Comparison of ENCODE assay signal across 11 cellular contexts in genomic region chr16:86575095-86575685, GRCh38. TPM values are rescaled to one million over a fixed set of nuclear protein-coding genes. Genes with fewer than 3 reads are reported as not detected.
A peak's percentile ranks its signal among the peaks of the same experiment; 100 is the strongest.
DNase-seq lines count a peak whose midpoint lies in the region; ATAC-seq, FAIRE-seq and TF ChIP-seq lines count a peak whose summit lies in the region.
"Had no signal": no experiment of that assay in that cellular context is flagged by ENCODE, and none has a peak within 500 bp of the region (broad histone marks: within the 10 kb centered on the region; RNA-seq: fewer than 3 reads in every experiment).

No MANE protein-coding gene starts in this region.

- no TSS peak for BruUV-seq in K562 (replicated peaks; lab: Mats Ljungman, UMichigan)

- H3K9me1 ChIP-seq in K562 (ENCODE audit: control insufficient read depth, insufficient read depth, low read length), result no peaks in the 10 kb centered on the region

- no peak overlapping the region for H3K27ac Mint-ChIP-seq in activated T-cell treated with anti-CD3 and anti-CD28 coated beads, Interleukin-2, amount 50 U/mL, for 72 hours
- H3K27ac Mint-ChIP-seq: dendritic cell treated with granulocyte-macrophage colony-stimulating factor and Interleukin-4, amounts not matched to agents 40 ng/mL and 50 ng/mL, for 4 days had no signal

- intact Hi-C loops in K562 (cut with micrococcal nuclease), result no loop called here

- DNase-seq in HFF-Myc (ENCODE audit: extremely low read depth, low read depth), result no peak
- no peak for DNase-seq in K562 (ENCODE audit: extremely low read depth in 1 of 4, low spot score in 3 of 4)
- no peak for DNase-seq in hepatocyte (ENCODE audit: low spot score)
- no peak for DNase-seq in HPDE6-E6E7 (ENCODE audit: extremely low spot score)
- no peak for DNase-seq in islet precursor cell
- no peak for DNase-seq in SK-N-DZ (ENCODE audit: low spot score)
- DNase-seq in activated T-cell treated with anti-CD3 and anti-CD28 coated beads, Interleukin-2, amount 50 U/mL, for 72 hours, result no peak
- DNase-seq: PC-9 had no signal

- H3K9me3 ChIP-seq in K562 (replicated peaks; ENCODE audit: control insufficient read depth, insufficient read depth, low read depth, low read length), result no peaks in the 10 kb centered on the region
- no peaks in the 10 kb centered on the region for H3K9me3 ChIP-seq in hepatocyte (ENCODE audit: low read depth)
- no peaks in the 10 kb centered on the region for H3K9me3 ChIP-seq in skeletal muscle satellite cell (replicated peaks; ENCODE audit: low read length)

- H3K27me3 ChIP-seq in K562 (ENCODE audit: control insufficient read depth in 2 of 2, insufficient read depth in 2 of 2, low read length in 2 of 2) (peaks cover 41 to 83% of the 10 kb centered on the region in 2 experiments), hepatocyte (peaks cover 95% of the 10 kb centered on the region), skeletal muscle satellite cell (ENCODE audit: control insufficient read depth, insufficient read depth, low read length) (no peaks in the 10 kb centered on the region)

- peaks cover 13% of the 10 kb centered on the region for H3K4me1 Mint-ChIP-seq in activated T-cell treated with anti-CD3 and anti-CD28 coated beads, Interleukin-2, amount 50 U/mL, for 72 hours (ENCODE audit: low read depth)

- no peak overlapping the region for H3K4me3 Mint-ChIP-seq in activated T-cell treated with anti-CD3 and anti-CD28 coated beads, Interleukin-2, amount 50 U/mL, for 72 hours

- no peaks in the 10 kb centered on the region for H3K9me2 ChIP-seq in hepatocyte (replicated peaks; ENCODE audit: insufficient read depth)

- H3K36me3 Mint-ChIP-seq in activated T-cell treated with anti-CD3 and anti-CD28 coated beads, Interleukin-2, amount 50 U/mL, for 72 hours (ENCODE audit: insufficient read depth in 2 of 2), result no peaks in the 10 kb centered on the region

- peak overlapping the region in 1 of 2 experiments; percentile 28; a peak in 1 of 4 replicates for H3K9ac ChIP-seq in K562 (ENCODE audit: insufficient read depth in 1 of 2, low read depth in 2 of 2, low read length in 2 of 2)
- H3K9ac ChIP-seq in skeletal muscle satellite cell (ENCODE audit: low read depth, low read length), result peak overlapping the region; percentile 98

- H3K4me1 ChIP-seq in K562 (replicated peaks in 1 of 2; ENCODE audit: control insufficient read depth in 2 of 2, insufficient read depth in 2 of 2, low read length in 2 of 2) (peaks cover 0 to 19% of the 10 kb centered on the region in 2 experiments; a peak in 3 of 5 replicates), hepatocyte (ENCODE audit: insufficient read depth) (peaks cover 22% of the 10 kb centered on the region), skeletal muscle satellite cell (ENCODE audit: control insufficient read depth, insufficient read depth, low read length) (peaks cover 84% of the 10 kb centered on the region)

- in situ Hi-C loops in K562 (cut with MboI), result no loop called here

- CTCF ChIA-PET in K562 (lab: Yijun Ruan, JAX; ENCODE audit: low intra/inter-chr PET ratio), result interaction anchor here (0.6 to 1.0 kb wide), 2 partner anchors 12 to 133 kb away, joined by 3 to 6 read pairs; no protein-coding TSS in a partner anchor

- H2AFZ ChIP-seq in K562 (ENCODE audit: low read depth, low read length) (0 out of 2 replicates have a peak overlapping the region, but pooled peaks have one; percentile 28), hepatocyte (no peak overlapping the region)
- H2AFZ ChIP-seq: PC-9 had no signal

- POLR2A ChIA-PET in K562 (lab: Yijun Ruan, JAX), result no interaction called here

- no peak for FAIRE-seq in K562 (lab: Jason Lieb, UNC)

- WGBS in K562 (ENCODE audit: insufficient coverage, low coverage, missing lambda C conversion rate), result 48% methylated on average over 17 of the region's 17 CpGs
- WGBS in hepatocyte (ENCODE audit: low lambda C conversion rate, missing lambda C conversion rate), result 53% methylated on average over 17 of the region's 17 CpGs

- no peak for TF ChIP-seq EP300 in K562 (IDR thresholded peaks at IDR 0.05; ENCODE audit: low read length)

- no peak for TF ChIP-seq CTCF in HFF-Myc (IDR thresholded peaks at IDR 0.05; ENCODE audit: low read depth, low read length, missing control alignments)
- no peak for TF ChIP-seq CTCF in K562 (IDR thresholded peaks at IDR 0.05 in 2 of 3, conservative IDR thresholded peaks at IDR 0.05 in 1 of 3; ENCODE audit: insufficient read depth in 2 of 3, low read depth in 1 of 3, low read length in 3 of 3)
- TF ChIP-seq CTCF in hepatocyte (IDR thresholded peaks at IDR 0.05; ENCODE audit: poor library complexity), result no peak

- no peak for ATAC-seq in K562
- no peak for ATAC-seq in activated T-cell treated with anti-CD3 and anti-CD28 coated beads, Interleukin-2, amount 50 U/mL, for 72 hours (replicated peaks in 1 of 2)

- H3K79me2 ChIP-seq in K562 (ENCODE audit: control insufficient read depth, insufficient read depth, low read length) (no peaks in the 10 kb centered on the region), hepatocyte (no peaks in the 10 kb centered on the region)

- TF ChIP-seq RAD21 in K562 (CRISPR knock-in tag; conservative IDR thresholded peaks at IDR 0.05 in 1 of 2, IDR thresholded peaks at IDR 0.05 in 1 of 2), result no peak

- H4K20me1 ChIP-seq in K562 (replicated peaks; ENCODE audit: control insufficient read depth, insufficient read depth, low read length), result peaks cover 4% of the 10 kb centered on the region
- H4K20me1 ChIP-seq in hepatocyte (ENCODE audit: insufficient read depth, poor library complexity, severe bottlenecking), result no peaks in the 10 kb centered on the region

- no peak for TF ChIP-seq POLR2A in K562 (conservative IDR thresholded peaks at IDR 0.05)

- peaks cover 79% of the 10 kb centered on the region for H3K27me3 Mint-ChIP-seq in activated T-cell treated with anti-CD3 and anti-CD28 coated beads, Interleukin-2, amount 50 U/mL, for 72 hours (ENCODE audit: low read depth)

- peak overlapping the region; percentile 64 for H3K4me3 ChIP-seq in HFF-Myc (replicated peaks; ENCODE audit: low read depth, low read length)
- no peak overlapping the region for H3K4me3 ChIP-seq in K562
- H3K4me3 ChIP-seq in hepatocyte, result no peak overlapping the region
- peak overlapping the region; percentile 79 for H3K4me3 ChIP-seq in skeletal muscle satellite cell (ENCODE audit: low read length)
- H3K4me3 ChIP-seq: PC-9 had no signal

- no peaks in the 10 kb centered on the region for H3K9me3 Mint-ChIP-seq in activated T-cell treated with anti-CD3 and anti-CD28 coated beads, Interleukin-2, amount 50 U/mL, for 72 hours
- H3K9me3 Mint-ChIP-seq: dendritic cell treated with granulocyte-macrophage colony-stimulating factor and Interleukin-4, amounts not matched to agents 40 ng/mL and 50 ng/mL, for 4 days had no signal

- H3K4me2 ChIP-seq in K562 (ENCODE audit: insufficient read depth, low read length) (no peak overlapping the region), hepatocyte (peak overlapping the region; percentile 97), skeletal muscle satellite cell (ENCODE audit: low read length) (peak overlapping the region; percentile 90)
- H3K4me2 ChIP-seq: PC-9 had no signal

- H3K36me3 ChIP-seq in K562 (ENCODE audit: control insufficient read depth, insufficient read depth, low read length) (no peaks in the 10 kb centered on the region), hepatocyte (replicated peaks; ENCODE audit: insufficient read depth, low read depth) (no peaks in the 10 kb centered on the region), skeletal muscle satellite cell (ENCODE audit: insufficient read depth, low read length) (peaks cover 56% of the 10 kb centered on the region)

- H3K27ac ChIP-seq in K562 (ENCODE audit: extremely low read depth, low read depth, low read length) (no peak overlapping the region), hepatocyte (no peak overlapping the region)
- H3K27ac ChIP-seq: PC-9, VCaP had no signal

RNA-seq across cellular contexts. Expression of gene FOXL1, which starts 3.2 kb away (rescaled TPM):
- not detected in 2 replicates for total RNA-seq in K562 (2011; cell fraction: chromatin; rRNA removed; ENCODE audit: low replicate concordance)
- total RNA-seq in K562 (2011; cell fraction: nucleolus; rRNA removed), result not detected in 2 replicates
- not detected in 2 replicates for total RNA-seq in K562 (2011; cell fraction: nucleoplasm; rRNA removed)
- total RNA-seq in K562 (2014; rRNA removed), result not detected in 2 replicates
- not detected in 2 replicates for total RNA-seq in K562 (2014; rRNA removed; fragmentation: Illumina TruSeq; extraction: Trizol)
- not detected in 2 replicates for total RNA-seq in K562 (2015; rRNA removed; fragmentation: Illumina TruSeq; extraction: Trizol)
- total RNA-seq in K562 (2021), result not detected in 2 replicates
- polyA plus RNA-seq in K562 (2011; rRNA removed), result not detected in 2 replicates
- not detected in 2 replicates for polyA plus RNA-seq in K562 (2011; cell fraction: cytosol; rRNA removed)
- polyA plus RNA-seq in K562 (2011; cell fraction: nucleus; rRNA removed), result not detected in 2 replicates
- not detected in 2 replicates for polyA plus RNA-seq in K562 (2012)
- polyA plus RNA-seq in K562 (2014; fragmentation: Illumina TruSeq; extraction: Trizol), result not detected in 2 replicates
- not detected for polyA plus RNA-seq in K562 (2014; fragmentation: Nextera tagmentation; extraction: Ambion mirVana)
- polyA plus RNA-seq in K562 (2014; rRNA removed), result not detected in 2 replicates
- not detected in 2 replicates for polyA minus RNA-seq in K562 (2011; rRNA and poly(A)+ RNA removed)
- polyA minus RNA-seq in K562 (2011; cell fraction: cytosol; rRNA and poly(A)+ RNA removed), result 0.36 TPM in 1 of 2 replicates, not detected in the other
- 0.13 TPM in 1 of 2 replicates, not detected in the other for polyA minus RNA-seq in K562 (2011; cell fraction: nucleus; rRNA and poly(A)+ RNA removed)
- total RNA-seq in hepatocyte, result 2.0 and 3.1 TPM in 2 replicates
- 0.51 and 1.3 TPM in 2 replicates for polyA plus RNA-seq in hepatocyte
- 23.1 and 24.9 TPM in 2 replicates for total RNA-seq in skeletal muscle satellite cell (2012; rRNA removed)
- polyA plus RNA-seq in SK-N-DZ (2014; cell fraction: cytosol; rRNA removed), result not detected in 2 replicates
- polyA plus RNA-seq in SK-N-DZ (2014; cell fraction: nucleus; rRNA removed), result not detected in 2 replicates
- under 1 TPM in 1 of 2 donors, not detected in 1; 0.07 TPM for total RNA-seq in activated T-cell treated with anti-CD3 and anti-CD28 coated beads, Interleukin-2, amount 50 U/mL, for 72 hours
- total RNA-seq: PC-9 had no signal

RNA-seq across cellular contexts. Expression of gene FOXC2, which starts 8.6 kb away (rescaled TPM):
- total RNA-seq in K562 (2011; cell fraction: chromatin; rRNA removed; ENCODE audit: low replicate concordance), result not detected in 2 replicates
- total RNA-seq in K562 (2011; cell fraction: nucleolus; rRNA removed), result not detected in 2 replicates
- not detected in 2 replicates for total RNA-seq in K562 (2011; cell fraction: nucleoplasm; rRNA removed)
- total RNA-seq in K562 (2014; rRNA removed) (not detected in 2 replicates), K562 (2014; rRNA removed; fragmentation: Illumina TruSeq; extraction: Trizol) (not detected in 2 replicates), K562 (2015; rRNA removed; fragmentation: Illumina TruSeq; extraction: Trizol) (not detected in 2 replicates), K562 (2021) (0.11 TPM in 2 replicates), hepatocyte (0.36 TPM in 1 of 2 replicates, not detected in the other)
- polyA plus RNA-seq in K562 (2011; rRNA removed) (not detected in 2 replicates), K562 (2014; fragmentation: Illumina TruSeq; extraction: Trizol) (not detected in 2 replicates), K562 (2014; fragmentation: Nextera tagmentation; extraction: Ambion mirVana) (under 1 TPM; 0.01 to 0.08 TPM), K562 (2014; rRNA removed) (0.11 and 0.13 TPM in 2 replicates), hepatocyte (0.30 and 0.96 TPM in 2 replicates)
- not detected in 2 replicates for polyA plus RNA-seq in K562 (2011; cell fraction: cytosol; rRNA removed)
- 0.13 TPM in 1 of 2 replicates, not detected in the other for polyA plus RNA-seq in K562 (2011; cell fraction: nucleus; rRNA removed)
- 0.10 TPM in 1 of 2 replicates, not detected in the other for polyA plus RNA-seq in K562 (2012)
- polyA minus RNA-seq in K562 (2011; rRNA and poly(A)+ RNA removed), result not detected in 2 replicates
- polyA minus RNA-seq in K562 (2011; cell fraction: cytosol; rRNA and poly(A)+ RNA removed), result not detected in 2 replicates
- polyA minus RNA-seq in K562 (2011; cell fraction: nucleus; rRNA and poly(A)+ RNA removed), result not detected in 2 replicates
- 3.0 and 3.5 TPM in 2 replicates for total RNA-seq in skeletal muscle satellite cell (2012; rRNA removed)
- polyA plus RNA-seq in SK-N-DZ (2014; cell fraction: cytosol; rRNA removed), result not detected in 2 replicates
- not detected in 2 replicates for polyA plus RNA-seq in SK-N-DZ (2014; cell fraction: nucleus; rRNA removed)
- not detected for total RNA-seq in activated T-cell treated with anti-CD3 and anti-CD28 coated beads, Interleukin-2, amount 50 U/mL, for 72 hours
- total RNA-seq: PC-9 had no signal

RNA-seq across cellular contexts. Expression of gene MTHFSD, which starts 20.2 kb away (rescaled TPM):
- total RNA-seq in K562 (2011; cell fraction: chromatin; rRNA removed; ENCODE audit: low replicate concordance), result 57.7 and 74.7 TPM in 2 replicates
- 49.7 and 59.5 TPM in 2 replicates for total RNA-seq in K562 (2011; cell fraction: nucleolus; rRNA removed)
- total RNA-seq in K562 (2011; cell fraction: nucleoplasm; rRNA removed), result 52.7 and 56.3 TPM in 2 replicates
- 8.3 and 8.7 TPM in 2 replicates for total RNA-seq in K562 (2014; rRNA removed)
- 12.0 and 12.8 TPM in 2 replicates for total RNA-seq in K562 (2014; rRNA removed; fragmentation: Illumina TruSeq; extraction: Trizol)
- 15.2 and 16.0 TPM in 2 replicates for total RNA-seq in K562 (2015; rRNA removed; fragmentation: Illumina TruSeq; extraction: Trizol)
- 17.8 and 20.2 TPM in 2 replicates for total RNA-seq in K562 (2021)
- 12.8 and 13.9 TPM in 2 replicates for polyA plus RNA-seq in K562 (2011; rRNA removed)
- polyA plus RNA-seq in K562 (2011; cell fraction: cytosol; rRNA removed), result 10.5 and 11.6 TPM in 2 replicates
- 61.4 and 78.3 TPM in 2 replicates for polyA plus RNA-seq in K562 (2011; cell fraction: nucleus; rRNA removed)
- 9.5 and 10.0 TPM in 2 replicates for polyA plus RNA-seq in K562 (2012)
- polyA plus RNA-seq in K562 (2014; fragmentation: Illumina TruSeq; extraction: Trizol), result 16.0 and 16.3 TPM in 2 replicates
- polyA plus RNA-seq in K562 (2014; fragmentation: Nextera tagmentation; extraction: Ambion mirVana), result 1 to 10 TPM; 3.2 to 3.5 TPM
- 8.7 and 10.6 TPM in 2 replicates for polyA plus RNA-seq in K562 (2014; rRNA removed)
- polyA minus RNA-seq in K562 (2011; rRNA and poly(A)+ RNA removed), result 22.0 and 22.3 TPM in 2 replicates
- 8.3 and 11.0 TPM in 2 replicates for polyA minus RNA-seq in K562 (2011; cell fraction: cytosol; rRNA and poly(A)+ RNA removed)
- polyA minus RNA-seq in K562 (2011; cell fraction: nucleus; rRNA and poly(A)+ RNA removed), result 57.9 and 75.6 TPM in 2 replicates
- 8.1 and 21.5 TPM in 2 replicates for total RNA-seq in hepatocyte
- 11.5 and 15.3 TPM in 2 replicates for polyA plus RNA-seq in hepatocyte
- 11.9 and 13.3 TPM in 2 replicates for total RNA-seq in skeletal muscle satellite cell (2012; rRNA removed)
- 14.9 and 18.5 TPM in 2 replicates for polyA plus RNA-seq in SK-N-DZ (2014; cell fraction: cytosol; rRNA removed)
- 15.2 and 28.4 TPM in 2 replicates for polyA plus RNA-seq in SK-N-DZ (2014; cell fraction: nucleus; rRNA removed)
- total RNA-seq in activated T-cell treated with anti-CD3 and anti-CD28 coated beads, Interleukin-2, amount 50 U/mL, for 72 hours, result 10 to 100 TPM; 21.2 to 22.4 TPM

Comparison
In these comparisons a context has a peak if more than half of its experiments do, and no peak if none do; other contexts are left out.
1. H3K4me3 ChIP-seq: peak in HFF-Myc (single experiment) and skeletal muscle satellite cell (single experiment); none in K562 (single experiment) and hepatocyte (single experiment).